ENCODE assay signal across 29 cellular contexts in genomic region chr7:114740095-114740494, GRCh38.
"Had no signal": no experiment of that assay in that cellular context is flagged by ENCODE, and none has a peak within 500 bp of the region (broad histone marks: within the 10 kb centered on the region; RNA-seq: fewer than 3 reads in every experiment).

No MANE protein-coding gene starts in this region.

- H3K27me3 ChIP-seq: ascending aorta, body of pancreas, MG63, SJCRH30 had no signal

- DNase-seq: activated B cell treated with CpG ODN at 0.5 μM for 24 hours; activated CD4-positive, alpha-beta T cell treated with anti-CD3 and anti-CD28 coated beads for 1 hour; activated CD4-positive, alpha-beta T cell treated with anti-CD3 and anti-CD28 coated beads, Interleukin-2, amount 10 ng/mL, durations not matched to agents 24 days and 14 days; activated CD4-positive, alpha-beta T cell treated with anti-CD3 and anti-CD28 coated beads, Interleukin-2, amount 50 U/mL, for 48 hours; activated CD8-positive, alpha-beta memory T cell treated with anti-CD3 and anti-CD28 coated beads for 24 hours; activated effector memory CD4-positive, alpha-beta T cell treated with anti-CD3 and anti-CD28 coated beads, Interleukin-2, amount 50 U/mL, for 16 hours; activated naive CD4-positive, alpha-beta T cell treated with Interleukin-2 at 50 U/mL for 16 hours; activated naive CD8-positive, alpha-beta T cell treated with anti-CD3 and anti-CD28 coated beads, Interleukin-2, amount 50 U/mL, for 24 hours; activated T-cell treated with anti-CD3 and anti-CD28 coated beads, Interleukin-2, amount 50 U/mL, for 4 hours; amniotic stem cell; body of pancreas; central memory CD4-positive, alpha-beta T cell; MG63; MV-4-11; NCI-H1092 treated with DMSO at 0.1 percent for 48 hours; NCI-H1417 treated with DMSO at 0.1 percent for 48 hours; NCI-H187; NCI-H2171; NCI-H2227 treated with DMSO at 0.1 percent for 48 hours; NCI-H524 treated with DMSO at 0.1 percent for 48 hours; NK-92 treated with Interleukin-12 subunit alpha and Interleukin-12 subunit beta, amount 100 ng/mL, for 24 hours; PC-3; SJCRH30; SK-N-SH; T-helper 1 cell had no signal

- H3K27ac ChIP-seq: ascending aorta, body of pancreas, SJCRH30 had no signal

- H3K27ac Mint-ChIP-seq: activated B cell treated with CpG ODN at 0.5 μM for 24 hours; activated CD4-positive, alpha-beta T cell treated with anti-CD3 and anti-CD28 coated beads, Interleukin-2, amount 10 ng/mL, durations not matched to agents 24 days and 14 days; activated naive CD4-positive, alpha-beta T cell treated with anti-CD3 and anti-CD28 coated beads, Interleukin-2, amount 50 U/mL, for 72 hours; activated naive CD8-positive, alpha-beta T cell treated with anti-CD3 and anti-CD28 coated beads, Interleukin-2, amount 50 U/mL, for 24 hours had no signal

- H3K9me3 ChIP-seq: ascending aorta, body of pancreas, MG63, SJCRH30, SK-N-SH had no signal

- H3K9ac ChIP-seq: SK-N-SH had no signal

- H3K9me3 Mint-ChIP-seq: activated B cell treated with CpG ODN at 0.5 μM for 24 hours; activated CD4-positive, alpha-beta T cell treated with anti-CD3 and anti-CD28 coated beads, Interleukin-2, amount 10 ng/mL, durations not matched to agents 24 days and 14 days; activated naive CD4-positive, alpha-beta T cell treated with anti-CD3 and anti-CD28 coated beads, Interleukin-2, amount 50 U/mL, for 72 hours; activated naive CD8-positive, alpha-beta T cell treated with anti-CD3 and anti-CD28 coated beads, Interleukin-2, amount 50 U/mL, for 24 hours; activated T-cell treated with anti-CD3 and anti-CD28 coated beads, Interleukin-2, amount 50 U/mL, for 4 hours had no signal

- H3K27me3 Mint-ChIP-seq: activated B cell treated with CpG ODN at 0.5 μM for 24 hours; activated naive CD8-positive, alpha-beta T cell treated with anti-CD3 and anti-CD28 coated beads, Interleukin-2, amount 50 U/mL, for 24 hours had no signal

- H3K4me1 ChIP-seq: ascending aorta, body of pancreas, SJCRH30 had no signal

- H3K4me2 ChIP-seq: SK-N-SH had no signal

- H3K36me3 ChIP-seq: ascending aorta, MG63, SJCRH30 had no signal

- H3K36me3 Mint-ChIP-seq: activated naive CD4-positive, alpha-beta T cell treated with anti-CD3 and anti-CD28 coated beads, Interleukin-2, amount 50 U/mL, for 72 hours had no signal

- H3K4me3 Mint-ChIP-seq: activated B cell treated with CpG ODN at 0.5 μM for 24 hours; activated CD4-positive, alpha-beta T cell treated with anti-CD3 and anti-CD28 coated beads, Interleukin-2, amount 10 ng/mL, durations not matched to agents 24 days and 14 days; activated naive CD8-positive, alpha-beta T cell treated with anti-CD3 and anti-CD28 coated beads, Interleukin-2, amount 50 U/mL, for 24 hours; activated T-cell treated with anti-CD3 and anti-CD28 coated beads, Interleukin-2, amount 50 U/mL, for 4 hours had no signal

- FAIRE-seq: bronchial epithelial cell, RCC 7860 had no signal

- ATAC-seq: activated naive CD4-positive, alpha-beta T cell treated with anti-CD3 and anti-CD28 coated beads, Interleukin-2, amount 50 U/mL, for 72 hours; activated naive CD8-positive, alpha-beta T cell treated with anti-CD3 and anti-CD28 coated beads, Interleukin-2, amount 50 U/mL, for 24 hours; activated T-cell treated with anti-CD3 and anti-CD28 coated beads, Interleukin-2, amount 50 U/mL, for 4 hours; body of pancreas; PC-3 had no signal

- H3K4me1 Mint-ChIP-seq: activated B cell treated with CpG ODN at 0.5 μM for 24 hours; activated CD4-positive, alpha-beta T cell treated with anti-CD3 and anti-CD28 coated beads, Interleukin-2, amount 10 ng/mL, durations not matched to agents 24 days and 14 days; activated naive CD8-positive, alpha-beta T cell treated with anti-CD3 and anti-CD28 coated beads, Interleukin-2, amount 50 U/mL, for 24 hours had no signal

- H3K4me3 ChIP-seq: body of pancreas, MG63, SJCRH30 had no signal
